ENCODE assay signal across 2 cellular contexts in the genomic region with DNA sequence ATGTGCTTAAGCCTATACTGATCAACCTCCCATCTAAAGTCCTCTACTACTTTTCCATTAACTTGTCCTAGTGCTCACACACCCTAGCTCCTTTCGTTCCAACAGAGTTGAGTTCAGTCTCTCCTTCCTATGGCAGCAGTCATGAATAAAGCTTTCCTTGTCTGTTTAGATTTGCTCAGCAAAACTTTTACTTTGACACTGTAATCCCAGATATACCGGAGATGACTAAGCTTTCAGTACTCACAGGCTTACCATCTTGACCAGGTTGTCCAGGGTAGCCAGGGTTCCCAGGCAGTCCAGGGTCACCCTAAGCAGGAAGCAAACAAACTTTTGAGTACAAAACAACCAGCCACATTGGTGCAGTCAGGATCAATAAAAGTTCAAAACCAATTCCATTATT.
TF ChIP-seq lines count a peak whose summit lies in the region.

No MANE protein-coding gene starts in this region.

TF ChIP-seq in GM23338, 12 proteins besides CTCF, POLR2A, EP300 and RAD21 (continues in another document):
- TF ChIP-seq EZH2 (IDR thresholded peaks at IDR 0.05; ENCODE audit: low read depth, unreplicated experiment): no peak
- TF ChIP-seq EZH2phosphoT487 (IDR thresholded peaks at IDR 0.05; ENCODE audit: unreplicated experiment): no peak
- TF ChIP-seq JUNB (IDR thresholded peaks at IDR 0.05; ENCODE audit: unreplicated experiment): no peak
- TF ChIP-seq, protein P1, sequence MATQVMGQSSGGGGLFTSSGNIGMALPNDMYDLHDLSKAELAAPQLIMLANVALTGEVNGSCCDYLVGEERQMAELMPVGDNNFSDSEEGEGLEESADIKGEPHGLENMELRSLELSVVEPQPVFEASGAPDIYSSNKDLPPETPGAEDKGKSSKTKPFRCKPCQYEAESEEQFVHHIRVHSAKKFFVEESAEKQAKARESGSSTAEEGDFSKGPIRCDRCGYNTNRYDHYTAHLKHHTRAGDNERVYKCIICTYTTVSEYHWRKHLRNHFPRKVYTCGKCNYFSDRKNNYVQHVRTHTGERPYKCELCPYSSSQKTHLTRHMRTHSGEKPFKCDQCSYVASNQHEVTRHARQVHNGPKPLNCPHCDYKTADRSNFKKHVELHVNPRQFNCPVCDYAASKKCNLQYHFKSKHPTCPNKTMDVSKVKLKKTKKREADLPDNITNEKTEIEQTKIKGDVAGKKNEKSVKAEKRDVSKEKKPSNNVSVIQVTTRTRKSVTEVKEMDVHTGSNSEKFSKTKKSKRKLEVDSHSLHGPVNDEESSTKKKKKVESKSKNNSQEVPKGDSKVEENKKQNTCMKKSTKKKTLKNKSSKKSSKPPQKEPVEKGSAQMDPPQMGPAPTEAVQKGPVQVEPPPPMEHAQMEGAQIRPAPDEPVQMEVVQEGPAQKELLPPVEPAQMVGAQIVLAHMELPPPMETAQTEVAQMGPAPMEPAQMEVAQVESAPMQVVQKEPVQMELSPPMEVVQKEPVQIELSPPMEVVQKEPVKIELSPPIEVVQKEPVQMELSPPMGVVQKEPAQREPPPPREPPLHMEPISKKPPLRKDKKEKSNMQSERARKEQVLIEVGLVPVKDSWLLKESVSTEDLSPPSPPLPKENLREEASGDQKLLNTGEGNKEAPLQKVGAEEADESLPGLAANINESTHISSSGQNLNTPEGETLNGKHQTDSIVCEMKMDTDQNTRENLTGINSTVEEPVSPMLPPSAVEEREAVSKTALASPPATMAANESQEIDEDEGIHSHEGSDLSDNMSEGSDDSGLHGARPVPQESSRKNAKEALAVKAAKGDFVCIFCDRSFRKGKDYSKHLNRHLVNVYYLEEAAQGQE (IDR thresholded peaks at IDR 0.05; ENCODE audit: unreplicated experiment): no peak
- TF ChIP-seq ZNF114 (CRISPR knock-in tag; IDR thresholded peaks at IDR 0.05): no peak
- TF ChIP-seq NANOG (IDR thresholded peaks at IDR 0.05; ENCODE audit: borderline replicate concordance): no peak
- TF ChIP-seq CREB1 (CRISPR knock-in tag; IDR thresholded peaks at IDR 0.05; ENCODE audit: low read depth): no peak
- TF ChIP-seq POLR2AphosphoS5 (IDR thresholded peaks at IDR 0.05; ENCODE audit: low read depth): no peak
- no peak for TF ChIP-seq ZNF331 (CRISPR knock-in tag; IDR thresholded peaks at IDR 0.05; ENCODE audit: low read depth)
- TF ChIP-seq, protein P2, sequence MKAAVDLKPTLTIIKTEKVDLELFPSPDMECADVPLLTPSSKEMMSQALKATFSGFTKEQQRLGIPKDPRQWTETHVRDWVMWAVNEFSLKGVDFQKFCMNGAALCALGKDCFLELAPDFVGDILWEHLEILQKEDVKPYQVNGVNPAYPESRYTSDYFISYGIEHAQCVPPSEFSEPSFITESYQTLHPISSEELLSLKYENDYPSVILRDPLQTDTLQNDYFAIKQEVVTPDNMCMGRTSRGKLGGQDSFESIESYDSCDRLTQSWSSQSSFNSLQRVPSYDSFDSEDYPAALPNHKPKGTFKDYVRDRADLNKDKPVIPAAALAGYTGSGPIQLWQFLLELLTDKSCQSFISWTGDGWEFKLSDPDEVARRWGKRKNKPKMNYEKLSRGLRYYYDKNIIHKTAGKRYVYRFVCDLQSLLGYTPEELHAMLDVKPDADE (IDR thresholded peaks at IDR 0.05): no peak
- no peak for TF ChIP-seq STAT1 (IDR thresholded peaks at IDR 0.05; ENCODE audit: unreplicated experiment)

TF ChIP-seq in endothelial cell of umbilical vein, 7 proteins besides CTCF, POLR2A, EP300 and RAD21:
- TF ChIP-seq, protein P3, sequence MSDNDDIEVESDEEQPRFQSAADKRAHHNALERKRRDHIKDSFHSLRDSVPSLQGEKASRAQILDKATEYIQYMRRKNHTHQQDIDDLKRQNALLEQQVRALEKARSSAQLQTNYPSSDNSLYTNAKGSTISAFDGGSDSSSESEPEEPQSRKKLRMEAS (IDR thresholded peaks at IDR 0.05; ENCODE audit: insufficient read depth, insufficient read length): no peak
- TF ChIP-seq POLR2AphosphoS5 (IDR thresholded peaks at IDR 0.05; ENCODE audit: insufficient read depth, low read depth, low read length) (no peak), EZH2 (IDR thresholded peaks at IDR 0.05; ENCODE audit: borderline replicate concordance, low read depth, low read length, severe bottlenecking) (no peak), MYC (IDR thresholded peaks at IDR 0.05; ENCODE audit: low read depth, low read length) (no peak), GATA2 (IDR thresholded peaks at IDR 0.05; ENCODE audit: insufficient read depth, insufficient read length, low read depth, low read length) (no peak), JUN (IDR thresholded peaks at IDR 0.05; ENCODE audit: borderline replicate concordance, insufficient read depth, insufficient read length, low read depth) (no peak), FOS (IDR thresholded peaks at IDR 0.05; ENCODE audit: borderline replicate concordance, insufficient read depth, low read length) (no peak)
